Comparison of ENCODE assay signal across 15 cellular contexts in genomic region chr2:152369176-152369860, GRCh38. TPM values are rescaled to one million over a fixed set of nuclear protein-coding genes. Genes with fewer than 3 reads are reported as not detected.
DNase-seq lines count a peak whose midpoint lies in the region; TF ChIP-seq lines count a peak whose summit lies in the region.
"Had no signal": no experiment of that assay in that cellular context is flagged by ENCODE, and none has a peak within 500 bp of the region (broad histone marks: within the 10 kb centered on the region; RNA-seq: fewer than 3 reads in every experiment).

No MANE protein-coding gene starts in this region.

- H4K20me1 ChIP-seq in osteoblast (ENCODE audit: insufficient read depth, low read length) = peaks cover 4% of the 10 kb centered on the region

- peaks cover 11% of the 10 kb centered on the region for H3K4me1 ChIP-seq in osteoblast (ENCODE audit: insufficient read depth, low read length)

- intact Hi-C loops in cardiac septum (cut with DNase I) = no loop called here

- H3K4me3 ChIP-seq in AG10803 (ENCODE audit: low read length) (no peak overlapping the region), epithelial cell of esophagus (ENCODE audit: low read length) (no peak overlapping the region), osteoblast (ENCODE audit: insufficient read depth, low read length) (no peak overlapping the region)
- H3K4me3 ChIP-seq: GM12878, lower lobe of right lung, MG63, SJCRH30 had no signal

- peaks cover 79% of the 10 kb centered on the region for H3K79me2 ChIP-seq in osteoblast (ENCODE audit: insufficient read depth, low read length)

- TF ChIP-seq CTCF in AG10803 (conservative IDR thresholded peaks at IDR 0.05; ENCODE audit: low read length) (no peak), epithelial cell of esophagus (IDR thresholded peaks at IDR 0.05; ENCODE audit: insufficient read depth, low read depth, low read length, missing control alignments) (no peak), osteoblast (IDR thresholded peaks at IDR 0.05; ENCODE audit: extremely low read depth, low read depth, low read length) (no peak)

- DNase-seq in AG10803 (ENCODE audit: low read depth) (peak; percentile 86), M059J (ENCODE audit: low read depth) (peak; percentile 77), epithelial cell of esophagus (ENCODE audit: low read depth) (peak; percentile 50), osteoblast (ENCODE audit: insufficient read length, low spot score, missing footprints) (no peak), ureter (ENCODE audit: low spot score) (no peak), DMS 273 (lab: John Stamatoyannopoulos, UW; ENCODE audit: unreplicated experiment) (no peak), cardiac septum (ENCODE audit: low spot score) (no peak), COR-L47 (lab: John Stamatoyannopoulos, UW) (no peak)
- DNase-seq: activated B cell treated with CpG ODN at 0.5 μM for 24 hours; activated T-cell treated with anti-CD3 and anti-CD28 coated beads, Interleukin-2, amount 50 U/mL, for 72 hours; lower lobe of right lung; MG63; NCI-H446 had no signal

- no peaks in the 10 kb centered on the region for H3K9me3 ChIP-seq in osteoblast (ENCODE audit: low read depth, low read length)
- H3K9me3 ChIP-seq: lower lobe of right lung, MG63, SJCRH30 had no signal

- no peaks in the 10 kb centered on the region for H3K36me3 ChIP-seq in osteoblast (ENCODE audit: insufficient read depth, low read length)
- H3K36me3 ChIP-seq: lower lobe of right lung, MG63, SJCRH30 had no signal

- peak overlapping the region; percentile 53 for H3K4me2 ChIP-seq in osteoblast (ENCODE audit: insufficient read depth, low read length)

- peak overlapping the region; percentile 53 for H3K27ac ChIP-seq in osteoblast (ENCODE audit: low read depth, low read length)
- H3K27ac ChIP-seq: lower lobe of right lung, SJCRH30 had no signal

- peak overlapping the region; percentile 26 for H2AFZ ChIP-seq in osteoblast (ENCODE audit: low read length)

- H3K27me3 ChIP-seq in osteoblast (ENCODE audit: insufficient read depth, low read length) = no peaks in the 10 kb centered on the region
- H3K27me3 ChIP-seq: MG63, SJCRH30 had no signal

RNA-seq across cellular contexts. Expression of gene FMNL2, which starts 34.3 kb away (rescaled TPM):
- 6.5 and 13.2 TPM in 2 replicates for total RNA-seq in M059J (2014; rRNA removed; shearing (Covaris generic))
- total RNA-seq in osteoblast (24.2 and 26.2 TPM in 2 replicates), ureter (31.8 TPM), cardiac septum (6.2 TPM)

Comparison
In these comparisons a context has a peak if more than half of its experiments do, and no peak if none do; other contexts are left out.
1. DNase-seq: peak in AG10803 (single experiment), M059J (single experiment) and epithelial cell of esophagus (single experiment); none in osteoblast (single experiment), ureter (single experiment), DMS 273 (single experiment), cardiac septum (single experiment) and COR-L47 (single experiment).